Comparison of ENCODE assay signal across 22 cellular contexts in genomic region chr2:66535574-66536289, GRCh38.
DNase-seq lines count a peak whose midpoint lies in the region; TF ChIP-seq lines count a peak whose summit lies in the region.
"Had no signal": no experiment of that assay in that cellular context is flagged by ENCODE, and none has a peak within 500 bp of the region (broad histone marks: within the 10 kb centered on the region; RNA-seq: fewer than 3 reads in every experiment).

No MANE protein-coding gene starts in this region.

- DNase-seq in DMS 273 (lab: John Stamatoyannopoulos, UW; ENCODE audit: unreplicated experiment), result peak; percentile 8
- no peak for DNase-seq in DMS 273 treated with DMSO at 0.1 percent for 48 hours (lab: John Stamatoyannopoulos, UW)
- DNase-seq in dorsolateral prefrontal cortex, result no peak
- DNase-seq in neural crest cell (ENCODE audit: low read depth, low spot score), result no peak
- DNase-seq in type B pancreatic cell (ENCODE audit: extremely low spot score, unreplicated experiment), result no peak
- DNase-seq in activated T-cell treated with anti-CD3 and anti-CD28 coated beads, Interleukin-2, amount 50 U/mL, for 48 hours, result no peak
- no peak for DNase-seq in brain microvascular endothelial cell
- no peak for DNase-seq in SIG-M5 (lab: John Stamatoyannopoulos, UW)
- DNase-seq: BE2C; Calu3; CD4-positive, alpha-beta memory T cell; DMS79; H9; Kasumi-1; NCI-H1105; NCI-H1694 treated with DMSO at 0.1 percent for 48 hours; NCI-H2107; NCI-H2227 treated with DMSO at 0.1 percent for 48 hours; NCI-H524 treated with DMSO at 0.1 percent for 48 hours; NK-92 treated with Interleukin-12 subunit alpha and Interleukin-12 subunit beta, amount 100 ng/mL, for 24 hours; RPMI8226 had no signal

- TF ChIP-seq CTCF in dorsolateral prefrontal cortex (IDR thresholded peaks at IDR 0.05 in 54 of 56, conservative IDR thresholded peaks at IDR 0.05 in 2 of 56; ENCODE audit: low read depth in 1 of 56, partially characterized antibody in 56 of 56), result no peak
- TF ChIP-seq CTCF in neural crest cell (conservative IDR thresholded peaks at IDR 0.05), result no peak
- TF ChIP-seq CTCF in type B pancreatic cell (conservative IDR thresholded peaks at IDR 0.05), result no peak
- no peak for TF ChIP-seq CTCF in brain microvascular endothelial cell (IDR thresholded peaks at IDR 0.05; ENCODE audit: low read depth, low read length, missing control alignments)

- H3K9me3 Mint-ChIP-seq in neural crest cell (no peaks in the 10 kb centered on the region), type B pancreatic cell (no peaks in the 10 kb centered on the region)
- H3K9me3 Mint-ChIP-seq: H9 had no signal

- H3K27ac ChIP-seq in dorsolateral prefrontal cortex, result peak overlapping the region in 44 of 59 donors; percentile 1 to 95 (median 42)
- H3K27ac ChIP-seq in brain microvascular endothelial cell, result no peak overlapping the region
- H3K27ac ChIP-seq: 22Rv1 had no signal

- H3K4me3 ChIP-seq in dorsolateral prefrontal cortex (no peak overlapping the region), brain microvascular endothelial cell (ENCODE audit: low read depth, low read length) (no peak overlapping the region)

- H3K4me3 Mint-ChIP-seq in neural crest cell (peak overlapping the region; percentile 14), type B pancreatic cell (peak overlapping the region; percentile 32)
- H3K4me3 Mint-ChIP-seq: CD4-positive, alpha-beta memory T cell; H9 had no signal

- in situ Hi-C loops in brain microvascular endothelial cell (cut with HindIII; ENCODE audit: low pct_ligation_motif_present, low sequenced_read_pairs), result no loop called here

- intact Hi-C loops in dorsolateral prefrontal cortex (cut with DNase I), result no loop called here

- H3K27me3 Mint-ChIP-seq in neural crest cell (ENCODE audit: low read depth) (peaks cover 3% of the 10 kb centered on the region), type B pancreatic cell (no peaks in the 10 kb centered on the region)
- H3K27me3 Mint-ChIP-seq: CD4-positive, alpha-beta memory T cell had no signal

- H3K4me1 Mint-ChIP-seq in neural crest cell, result peaks cover 53% of the 10 kb centered on the region
- H3K4me1 Mint-ChIP-seq in type B pancreatic cell (ENCODE audit: unreplicated experiment), result peaks cover 62% of the 10 kb centered on the region
- H3K4me1 Mint-ChIP-seq: CD4-positive, alpha-beta memory T cell had no signal

- no peaks in the 10 kb centered on the region for H3K36me3 ChIP-seq in brain microvascular endothelial cell (replicated peaks)
- H3K36me3 ChIP-seq: BE2C had no signal

- peaks cover 2% of the 10 kb centered on the region for H3K36me3 Mint-ChIP-seq in neural crest cell (ENCODE audit: low read depth)
- peaks cover 25% of the 10 kb centered on the region for H3K36me3 Mint-ChIP-seq in type B pancreatic cell
- H3K36me3 Mint-ChIP-seq: CD4-positive, alpha-beta memory T cell had no signal

- H3K27me3 ChIP-seq in dorsolateral prefrontal cortex, result no peaks in the 10 kb centered on the region
- no peaks in the 10 kb centered on the region for H3K27me3 ChIP-seq in brain microvascular endothelial cell (replicated peaks)
- H3K27me3 ChIP-seq: BE2C had no signal

- peak overlapping the region; percentile 29 for H3K27ac Mint-ChIP-seq in neural crest cell (ENCODE audit: unreplicated experiment)
- H3K27ac Mint-ChIP-seq in type B pancreatic cell, result peak overlapping the region; percentile 39
- H3K27ac Mint-ChIP-seq: CD4-positive, alpha-beta memory T cell; H9 had no signal
